ENCODE assay signal across 11 cellular contexts in genomic region chr9:134661791-134662142, GRCh38. TPM values are rescaled to one million over a fixed set of nuclear protein-coding genes. Genes with fewer than 3 reads are reported as not detected.
DNase-seq lines count a peak whose midpoint lies in the region; ATAC-seq, FAIRE-seq and TF ChIP-seq lines count a peak whose summit lies in the region.
"Had no signal": no experiment of that assay in that cellular context is flagged by ENCODE, and none has a peak within 500 bp of the region (broad histone marks: within the 10 kb centered on the region; RNA-seq: fewer than 3 reads in every experiment).

No MANE protein-coding gene starts in this region.

- H3K79me2 ChIP-seq in mammary epithelial cell (ENCODE audit: insufficient read depth, low read length), result no peaks in the 10 kb centered on the region
- no peaks in the 10 kb centered on the region for H3K79me2 ChIP-seq in keratinocyte (ENCODE audit: control insufficient read depth, insufficient read depth, low read length)
- peaks cover 93% of the 10 kb centered on the region for H3K79me2 ChIP-seq in smooth muscle cell (ENCODE audit: low read depth)

- in situ Hi-C loops in mammary epithelial cell (cut with MboI; ENCODE audit: low sequenced_read_pairs in 2 of 2), result no loop called here

- dilution Hi-C loops in mammary epithelial cell (cut with HindIII; ENCODE audit: low sequenced_read_pairs) (loop anchor here (5.0 kb wide), 1 partner anchor 79 kb away; no protein-coding TSS in a partner anchor), keratinocyte (cut with MboI; ENCODE audit: extremely low pct_ligation_motif_present, low sequenced_read_pairs) (no loop called here)

- peak; percentile 77 for DNase-seq in GM03348 (ENCODE audit: low spot score)
- peak; percentile 32 for DNase-seq in mammary epithelial cell
- DNase-seq in keratinocyte (ENCODE audit: low read depth, low spot score), result no peak
- peak; percentile 53 for DNase-seq in smooth muscle cell (lab: John Stamatoyannopoulos, UW; ENCODE audit: unreplicated experiment)
- no peak for DNase-seq in effector CD8-positive, alpha-beta T cell (lab: John Stamatoyannopoulos, UW)
- DNase-seq: Calu3, RPMI8226 had no signal

- no TSS peak for BruUV-seq in mammary epithelial cell (replicated peaks; lab: Mats Ljungman, UMichigan)

- no peak for ATAC-seq in HG02852 (IDR thresholded peaks at IDR 0.05; ENCODE audit: unreplicated experiment)
- no peak for ATAC-seq in HG03571 (IDR thresholded peaks at IDR 0.05; ENCODE audit: unreplicated experiment)
- no peak for ATAC-seq in GM18517 (IDR thresholded peaks at IDR 0.05; ENCODE audit: unreplicated experiment)
- ATAC-seq: K562 had no signal

- H3K9me3 ChIP-seq in mammary epithelial cell (replicated peaks; ENCODE audit: insufficient read depth, low read length), result peaks cover 21% of the 10 kb centered on the region
- H3K9me3 ChIP-seq in keratinocyte (ENCODE audit: control insufficient read depth, low read depth, low read length), result no peaks in the 10 kb centered on the region
- no peaks in the 10 kb centered on the region for H3K9me3 ChIP-seq in smooth muscle cell (replicated peaks; ENCODE audit: low read depth)

- 87% methylated on average over 11 of the region's 11 CpGs for WGBS in mammary epithelial cell (ENCODE audit: low coverage, missing lambda C conversion rate)
- WGBS in smooth muscle cell (ENCODE audit: low lambda C conversion rate), result 9% methylated on average over 11 of the region's 11 CpGs

- CTCF ChIA-PET in mammary epithelial cell (lab: Charles Lee; ENCODE audit: low non-redundant PET), result no interaction called here

- intact Hi-C loops in mammary epithelial cell (cut with micrococcal nuclease), result no loop called here

- FAIRE-seq in keratinocyte (lab: Jason Lieb, UNC), result peak; percentile 39
- FAIRE-seq: K562 had no signal

- no peak overlapping the region for H3K4me3 ChIP-seq in mammary epithelial cell (replicated peaks in 1 of 3; ENCODE audit: insufficient read depth in 1 of 3, low read depth in 2 of 3, low read length in 3 of 3)
- H3K4me3 ChIP-seq in keratinocyte (ENCODE audit: control insufficient read depth in 2 of 3, extremely low read depth in 1 of 3, insufficient read depth in 2 of 3, low read depth in 1 of 3, low read length in 3 of 3), result no peak overlapping the region
- H3K4me3 ChIP-seq in smooth muscle cell, result no peak overlapping the region
- H3K4me3 ChIP-seq: K562 had no signal

- no peaks in the 10 kb centered on the region for H3K9me1 ChIP-seq in keratinocyte (ENCODE audit: control insufficient read depth, extremely low read depth, insufficient read depth, low read length)

- H3K36me3 ChIP-seq in mammary epithelial cell (ENCODE audit: insufficient read depth, low read length), result no peaks in the 10 kb centered on the region
- no peaks in the 10 kb centered on the region for H3K36me3 ChIP-seq in keratinocyte (ENCODE audit: control insufficient read depth in 2 of 2, extremely low read depth in 1 of 2, insufficient read depth in 2 of 2, low read length in 2 of 2)
- H3K36me3 ChIP-seq in smooth muscle cell (ENCODE audit: low read depth), result no peaks in the 10 kb centered on the region

- H4K20me1 ChIP-seq in mammary epithelial cell (ENCODE audit: insufficient read depth, low read length) (no peaks in the 10 kb centered on the region), keratinocyte (ENCODE audit: control insufficient read depth, extremely low read depth, insufficient read depth, low read length) (no peaks in the 10 kb centered on the region), smooth muscle cell (ENCODE audit: low read depth) (peaks cover 95% of the 10 kb centered on the region)

- no peaks in the 10 kb centered on the region for H3K27me3 ChIP-seq in mammary epithelial cell (ENCODE audit: insufficient read depth, low read length)
- no peaks in the 10 kb centered on the region for H3K27me3 ChIP-seq in keratinocyte (ENCODE audit: control insufficient read depth, extremely low read depth, insufficient read depth, low read length)
- H3K27me3 ChIP-seq in smooth muscle cell (ENCODE audit: low read depth), result no peaks in the 10 kb centered on the region

- H3K4me2 ChIP-seq in mammary epithelial cell (ENCODE audit: insufficient read depth, low read depth, low read length) (no peak overlapping the region), keratinocyte (ENCODE audit: control insufficient read depth, extremely low read depth, insufficient read depth, low read depth, low read length) (no peak overlapping the region), smooth muscle cell (peak overlapping the region; percentile 80)

- TF ChIP-seq CTCF in mammary epithelial cell (conservative IDR thresholded peaks at IDR 0.05 in 1 of 2, IDR thresholded peaks at IDR 0.05 in 1 of 2; ENCODE audit: extremely low read depth in 1 of 2, insufficient read depth in 1 of 2, low read depth in 1 of 2, low read length in 2 of 2) (no peak), keratinocyte (optimal IDR thresholded peaks at IDR 0.05 in 1 of 3, IDR thresholded peaks at IDR 0.05 in 1 of 3, conservative IDR thresholded peaks at IDR 0.05 in 1 of 3; ENCODE audit: extremely low read depth in 1 of 3, insufficient read depth in 2 of 3, low read length in 3 of 3) (no peak), smooth muscle cell (IDR thresholded peaks at IDR 0.05; ENCODE audit: borderline replicate concordance, insufficient read depth, poor library complexity, severe bottlenecking) (no peak)

- no peak overlapping the region for H2AFZ ChIP-seq in mammary epithelial cell (ENCODE audit: low read depth, low read length)
- H2AFZ ChIP-seq in keratinocyte (ENCODE audit: control insufficient read depth, low read length), result no peak overlapping the region
- H2AFZ ChIP-seq in smooth muscle cell (ENCODE audit: low read depth), result no peak overlapping the region

- H3F3A ChIP-seq in smooth muscle cell (ENCODE audit: low read depth), result peaks cover 81% of the 10 kb centered on the region

- no peak overlapping the region for H3K9ac ChIP-seq in mammary epithelial cell (ENCODE audit: insufficient read depth, low read length)
- H3K9ac ChIP-seq in keratinocyte (ENCODE audit: control insufficient read depth, extremely low read depth, insufficient read depth, low read length), result no peak overlapping the region
- H3K9ac ChIP-seq in smooth muscle cell (ENCODE audit: low read depth), result peak overlapping the region; percentile 14

- no peak overlapping the region for H3K27ac ChIP-seq in mammary epithelial cell (ENCODE audit: insufficient read depth, low read depth, low read length)
- H3K27ac ChIP-seq in keratinocyte (ENCODE audit: control insufficient read depth, insufficient read depth, low read length), result no peak overlapping the region
- H3K27ac ChIP-seq in smooth muscle cell (ENCODE audit: low read depth), result peak overlapping the region; percentile 96

- H3K4me1 ChIP-seq in mammary epithelial cell (ENCODE audit: insufficient read depth, low read length) (no peaks in the 10 kb centered on the region), keratinocyte (ENCODE audit: control insufficient read depth, extremely low read depth, insufficient read depth, low read length) (peaks cover 11% of the 10 kb centered on the region), smooth muscle cell (ENCODE audit: low read depth) (peaks cover 13% of the 10 kb centered on the region)

RNA-seq across cellular contexts. Expression of gene COL5A1, which starts 20.2 kb away (rescaled TPM):
- total RNA-seq in mammary epithelial cell (10 to 100 TPM in 1 of 2 donors, 1 to 10 TPM in 1; 7.2 to 22.8 TPM), smooth muscle cell (1,084 and 1,167 TPM in 2 replicates)
- polyA plus RNA-seq in mammary epithelial cell (1.2 TPM), keratinocyte (3.1 to 5.6 TPM (median 4.9 TPM) in 3 replicates), smooth muscle cell (1,100 and 1,443 TPM in 2 replicates)
- polyA minus RNA-seq in mammary epithelial cell (5.4 TPM), keratinocyte (6.7 to 22.0 TPM (median 12.5 TPM) in 3 replicates)
- polyA plus RNA-seq in keratinocyte (2011; ENCODE audit: low read depth), result 3.0 TPM
- polyA plus RNA-seq in keratinocyte (2011; cell fraction: cytosol; rRNA removed), result 1.1 and 2.1 TPM in 2 replicates
- 22.0 and 30.3 TPM in 2 replicates for polyA plus RNA-seq in keratinocyte (2011; cell fraction: nucleus; rRNA removed)
- 0.87 and 10.2 TPM in 2 replicates for polyA plus RNA-seq in keratinocyte (2012; ENCODE audit: low replicate concordance)
- 13.2 TPM for polyA minus RNA-seq in keratinocyte (2011; cell fraction: cytosol; rRNA and poly(A)+ RNA removed)
- 27.4 and 29.4 TPM in 2 replicates for polyA minus RNA-seq in keratinocyte (2011; cell fraction: nucleus; rRNA and poly(A)+ RNA removed)
- total RNA-seq: Calu3 had no signal

Comparison
In these comparisons a context has a peak if more than half of its experiments do, and no peak if none do; other contexts are left out.
1. DNase-seq: peak in GM03348 (single experiment), mammary epithelial cell (single experiment) and smooth muscle cell (single experiment); none in keratinocyte (single experiment) and effector CD8-positive, alpha-beta T cell (single experiment).
2. RNA of gene COL5A1, which starts 20.2 kb away (polyA plus RNA-seq): 1,100 to 1,443 TPM in smooth muscle cell; 0.87 to 30.3 TPM in keratinocyte and 1.2 TPM in mammary epithelial cell (single experiment); every median in the first group is over 10 times any median in the second.